10 cellular contexts compared by ENCODE assay signal in the genomic region with DNA sequence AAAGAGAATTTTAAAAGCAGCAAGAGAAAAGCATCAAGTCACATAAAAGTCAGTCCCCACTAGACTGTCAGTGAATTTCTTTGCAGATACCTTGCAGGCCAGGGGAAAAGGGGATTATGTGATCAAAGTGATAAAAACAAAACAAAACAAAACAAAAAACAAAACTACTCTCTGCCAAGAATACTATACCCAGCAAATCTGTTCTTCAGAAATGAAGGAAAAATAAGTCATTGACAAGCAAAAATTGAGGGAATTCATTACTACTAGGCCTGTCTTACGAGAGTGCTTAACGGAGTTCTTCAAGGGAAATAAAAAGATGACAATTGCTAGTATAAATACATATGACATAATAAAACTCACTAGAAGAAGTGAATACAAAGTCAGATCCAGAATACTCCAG.
"Had no signal": no experiment of that assay in that cellular context is flagged by ENCODE, and none has a peak within 500 bp of the region (broad histone marks: within the 10 kb centered on the region; RNA-seq: fewer than 3 reads in every experiment).

No MANE protein-coding gene starts in this region.

- H3K4me1 ChIP-seq: HAP-1 had no signal

- H3K27ac ChIP-seq: GM23248 had no signal

- H3K9me3 ChIP-seq: HAP-1 had no signal

- H3K4me3 ChIP-seq: GM23248, GM23338, HAP-1 had no signal

- H3K36me3 ChIP-seq: HAP-1 had no signal

- DNase-seq: GM23248, GOT3, H7, H9, HCEC 1CT, HFFc6 had no signal

- FAIRE-seq: H1, H54 had no signal
